In genomic region chr11:12195773-12196172, GRCh38 we compare ENCODE assay signal across 9 cellular contexts.
A peak's percentile ranks its signal among the peaks of the same experiment; 100 is the strongest.
DNase-seq lines count a peak whose midpoint lies in the region; ATAC-seq and TF ChIP-seq lines count a peak whose summit lies in the region.
"Had no signal": no experiment of that assay in that cellular context is flagged by ENCODE, and none has a peak within 500 bp of the region (broad histone marks: within the 10 kb centered on the region; RNA-seq: fewer than 3 reads in every experiment).

No MANE protein-coding gene starts in this region.

- no peak overlapping the region for H3K23ac ChIP-seq in trophoblast cell (ENCODE audit: low read length)

- H3K9me3 ChIP-seq in trophoblast cell (ENCODE audit: insufficient read depth, low read depth, low read length) (peaks cover 2% of the 10 kb centered on the region), esophagus muscularis mucosa (no peaks in the 10 kb centered on the region), OCI-LY7 (ENCODE audit: low read length) (no peaks in the 10 kb centered on the region)

- POLR2A ChIA-PET in OCI-LY7 (lab: Charles Lee), result interaction anchor here (0.7 kb wide), 1 partner anchor 60 kb away, joined by 4 read pairs; no protein-coding TSS in a partner anchor

- H3K79me1 ChIP-seq in trophoblast cell (ENCODE audit: low read length), result peaks cover 17% of the 10 kb centered on the region

- H3K18ac ChIP-seq in trophoblast cell (ENCODE audit: low read length), result peak overlapping the region; percentile 18

- H3K14ac ChIP-seq in trophoblast cell (ENCODE audit: low read length), result peak overlapping the region; percentile 16

- no peaks in the 10 kb centered on the region for H3K9me2 ChIP-seq in OCI-LY7 (ENCODE audit: insufficient read depth, low read length)

- H2BK5ac ChIP-seq in trophoblast cell (ENCODE audit: low read depth, low read length, poor library complexity), result no peak overlapping the region

- H3K36me3 ChIP-seq in trophoblast cell (ENCODE audit: control insufficient read depth in 1 of 2, insufficient read depth in 2 of 2, low read length in 2 of 2), result no peaks in the 10 kb centered on the region
- H3K36me3 ChIP-seq in esophagus muscularis mucosa, result peaks cover 0 to 5% (median 2%) of the 10 kb centered on the region in 4 donors
- no peaks in the 10 kb centered on the region for H3K36me3 ChIP-seq in OCI-LY7 (ENCODE audit: insufficient read depth, low read length)

- CTCF ChIA-PET in activated CD8-positive, alpha-beta memory T cell treated with anti-CD3 and anti-CD28 coated beads, Interleukin-2, amount 10 ng/mL, durations not matched to agents 7 days and 5 days (lab: Charles Lee), result interaction anchor here (0.7 to 2.0 kb wide), 11 partner anchors 10 to 309 kb away, joined by 3 to 8 read pairs (median 4); no protein-coding TSS in a partner anchor
- CTCF ChIA-PET in OCI-LY7 (lab: Charles Lee; ENCODE audit: unreplicated experiment), result no interaction called here

- no peaks in the 10 kb centered on the region for H3K27me3 Mint-ChIP-seq in activated CD8-positive, alpha-beta memory T cell treated with anti-CD3 and anti-CD28 coated beads, Interleukin-2, amount 10 ng/mL, durations not matched to agents 7 days and 5 days

- H3K9me3 Mint-ChIP-seq in activated CD8-positive, alpha-beta memory T cell treated with anti-CD3 and anti-CD28 coated beads, Interleukin-2, amount 10 ng/mL, durations not matched to agents 7 days and 5 days (ENCODE audit: low read depth), result no peaks in the 10 kb centered on the region

- H4K91ac ChIP-seq in trophoblast cell (ENCODE audit: low read depth, low read length), result peak overlapping the region; percentile 53

- no peak for TF ChIP-seq EP300 in esophagus muscularis mucosa (IDR thresholded peaks at IDR 0.05)

- no peaks in the 10 kb centered on the region for H4K20me1 ChIP-seq in OCI-LY7 (ENCODE audit: insufficient read depth, low read length)

- H2BK120ac ChIP-seq in trophoblast cell (ENCODE audit: insufficient read depth, low read length, poor library complexity), result peak overlapping the region; percentile 1

- WGBS in trophoblast cell (ENCODE audit: extremely low coverage, insufficient coverage, insufficient read length), result no CpG with 5 or more reads among the region's 5 CpGs
- 85% methylated on average over 5 of the region's 5 CpGs for WGBS in esophagus muscularis mucosa

- no peak for TF ChIP-seq CTCF in esophagus muscularis mucosa (IDR thresholded peaks at IDR 0.05)
- no peak for TF ChIP-seq CTCF in OCI-LY7 (conservative IDR thresholded peaks at IDR 0.05; ENCODE audit: low read length)

- no peaks in the 10 kb centered on the region for H3K27me3 ChIP-seq in trophoblast cell (ENCODE audit: insufficient read depth, low read length)
- H3K27me3 ChIP-seq in esophagus muscularis mucosa, result no peaks in the 10 kb centered on the region

- H3K4ac ChIP-seq in trophoblast cell (ENCODE audit: low read depth, low read length), result no peak overlapping the region

- H2AK5ac ChIP-seq in trophoblast cell (ENCODE audit: low read length), result no peak overlapping the region

- peak; percentile 68 for ATAC-seq in GM19023 (IDR thresholded peaks at IDR 0.05; ENCODE audit: unreplicated experiment)
- peak; percentile 82 for ATAC-seq in HG03095 (IDR thresholded peaks at IDR 0.05; ENCODE audit: unreplicated experiment)
- peak; percentile 90 for ATAC-seq in activated CD8-positive, alpha-beta memory T cell treated with anti-CD3 and anti-CD28 coated beads, Interleukin-2, amount 10 ng/mL, durations not matched to agents 7 days and 5 days
- ATAC-seq: HCT116 had no signal

- peaks cover 73% of the 10 kb centered on the region for H3K4me1 Mint-ChIP-seq in activated CD8-positive, alpha-beta memory T cell treated with anti-CD3 and anti-CD28 coated beads, Interleukin-2, amount 10 ng/mL, durations not matched to agents 7 days and 5 days

- H3K27ac ChIP-seq in trophoblast cell (ENCODE audit: low read depth, low read length), result peak overlapping the region; percentile 12
- peak overlapping the region in 2 of 4 donors; percentile 22 to 38 for H3K27ac ChIP-seq in esophagus muscularis mucosa (replicated peaks in 1 of 4)
- H3K27ac ChIP-seq in OCI-LY7 (ENCODE audit: low read depth, low read length, poor library complexity, severe bottlenecking), result no peak overlapping the region

- intact Hi-C loops in esophagus muscularis mucosa (cut with DNase I), result no loop called here
- intact Hi-C loops in OCI-LY7 (cut with micrococcal nuclease; ENCODE audit: unreplicated experiment), result no loop called here

- peak; percentile 83 for DNase-seq in activated CD8-positive, alpha-beta memory T cell treated with anti-CD3 and anti-CD28 coated beads, Interleukin-2, amount 10 ng/mL, durations not matched to agents 7 days and 5 days
- DNase-seq in trophoblast cell (no peak), hepatic stellate cell (ENCODE audit: low spot score) (no peak), NCI-H128 (lab: John Stamatoyannopoulos, UW; ENCODE audit: unreplicated experiment) (no peak), esophagus muscularis mucosa (ENCODE audit: extremely low spot score) (no peak), OCI-LY7 (ENCODE audit: low spot score) (no peak)

- H3K4me3 Mint-ChIP-seq in activated CD8-positive, alpha-beta memory T cell treated with anti-CD3 and anti-CD28 coated beads, Interleukin-2, amount 10 ng/mL, durations not matched to agents 7 days and 5 days, result peak overlapping the region; percentile 88

- H3K9ac ChIP-seq in trophoblast cell (ENCODE audit: low read length), result no peak overlapping the region

- H3K4me3 ChIP-seq in trophoblast cell (ENCODE audit: low read depth, low read length) (no peak overlapping the region), esophagus muscularis mucosa (no peak overlapping the region), OCI-LY7 (ENCODE audit: low read depth, low read length, poor library complexity, severe bottlenecking) (no peak overlapping the region)

- H3K4me1 ChIP-seq in trophoblast cell (ENCODE audit: control insufficient read depth in 1 of 2, insufficient read depth in 2 of 2, low read length in 2 of 2) (peaks cover 21 to 26% of the 10 kb centered on the region in 2 experiments), esophagus muscularis mucosa (peaks cover 25 to 61% (median 48%) of the 10 kb centered on the region in 4 donors), OCI-LY7 (ENCODE audit: insufficient read depth, low read length, poor library complexity, severe bottlenecking) (no peaks in the 10 kb centered on the region)

- H4K12ac ChIP-seq in trophoblast cell (ENCODE audit: low read depth, low read length), result no peak overlapping the region

- peak overlapping the region; percentile 19 for H2BK12ac ChIP-seq in trophoblast cell (ENCODE audit: low read length)

- H3K36me3 Mint-ChIP-seq in activated CD8-positive, alpha-beta memory T cell treated with anti-CD3 and anti-CD28 coated beads, Interleukin-2, amount 10 ng/mL, durations not matched to agents 7 days and 5 days, result peaks cover 34% of the 10 kb centered on the region

- H3K79me2 ChIP-seq in trophoblast cell (ENCODE audit: control insufficient read depth, insufficient read depth, low read length, poor library complexity) (peaks cover 5% of the 10 kb centered on the region), OCI-LY7 (ENCODE audit: insufficient read depth, low read depth, low read length) (no peaks in the 10 kb centered on the region)

- peak overlapping the region; percentile 11 for H4K8ac ChIP-seq in trophoblast cell (ENCODE audit: low read depth, low read length)

- BruUV-seq in OCI-LY7 (replicated peaks; lab: Mats Ljungman, UMichigan), result no TSS peak

- H3K4me2 ChIP-seq in trophoblast cell (ENCODE audit: low read length), result no peak overlapping the region
- H3K4me2 ChIP-seq in OCI-LY7 (ENCODE audit: low read length), result no peak overlapping the region

- no peak for TF ChIP-seq POLR2A in esophagus muscularis mucosa (IDR thresholded peaks at IDR 0.05; ENCODE audit: low read depth)

- H2AFZ ChIP-seq in trophoblast cell (ENCODE audit: insufficient read depth, low read length, poor library complexity) (no peak overlapping the region), OCI-LY7 (ENCODE audit: low read length) (no peak overlapping the region)

- peak overlapping the region; percentile 96 for H3K27ac Mint-ChIP-seq in activated CD8-positive, alpha-beta memory T cell treated with anti-CD3 and anti-CD28 coated beads, Interleukin-2, amount 10 ng/mL, durations not matched to agents 7 days and 5 days
